ENCODE assay signal across 8 cellular contexts in genomic region chr12:98594050-98594853, GRCh38. TPM values are rescaled to one million over a fixed set of nuclear protein-coding genes. Genes with fewer than 3 reads are reported as not detected.
A peak's percentile ranks its signal among the peaks of the same experiment; 100 is the strongest.
DNase-seq lines count a peak whose midpoint lies in the region; ATAC-seq, FAIRE-seq and TF ChIP-seq lines count a peak whose summit lies in the region.

No MANE protein-coding gene starts in this region.

- peak; percentile 34 for DNase-seq in stimulated activated CD4-positive, alpha-beta T cell treated with anti-CD3 and anti-CD28 coated beads, Interleukin-15, amount 100 ng/mL, for 24 hours
- DNase-seq in stimulated activated CD4-positive, alpha-beta T cell treated with anti-CD3 and anti-CD28 coated beads, Interleukin-4, amount 100 ng/mL, for 1 hour, result no peak
- DNase-seq in activated T-helper 2 cell treated with anti-CD3 and anti-CD28 coated beads, Interferon-gamma antibody, Interleukin-2, Interleukin-4, amounts not matched to agents 10 μg/mL and 5 μg/mL and 100 μg/mL, durations not matched to agents 14 hours and 24 hours and 36 hours (ENCODE audit: low spot score), result no peak
- DNase-seq in Right ventricle myocardium superior (peak; percentile 70), pons (ENCODE audit: low spot score) (peak; percentile 20), D721Med (ENCODE audit: insufficient read length, low spot score) (no peak)

- no peaks in the 10 kb centered on the region for H3K9me3 ChIP-seq in KOPT-K1 (ENCODE audit: insufficient read depth, low read length, poor library complexity, severe bottlenecking)

- peaks cover 55% of the 10 kb centered on the region for H3K36me3 Mint-ChIP-seq in activated T-helper 2 cell treated with anti-CD3 and anti-CD28 coated beads, Interferon-gamma antibody, Interleukin-2, Interleukin-4, amounts not matched to agents 10 μg/mL and 5 μg/mL and 100 μg/mL, durations not matched to agents 14 hours and 24 hours and 36 hours (ENCODE audit: low read depth)

- ATAC-seq in Right ventricle myocardium superior (ENCODE audit: poor library complexity), result peak; percentile 64
- no peak for ATAC-seq in HG02763 (IDR thresholded peaks at IDR 0.05; ENCODE audit: unreplicated experiment)

- H3K4me1 Mint-ChIP-seq in activated T-helper 2 cell treated with anti-CD3 and anti-CD28 coated beads, Interferon-gamma antibody, Interleukin-2, Interleukin-4, amounts not matched to agents 10 μg/mL and 5 μg/mL and 100 μg/mL, durations not matched to agents 14 hours and 24 hours and 36 hours (ENCODE audit: low read depth), result peaks cover 23% of the 10 kb centered on the region

- intact Hi-C loops in activated T-helper 2 cell treated with anti-CD3 and anti-CD28 coated beads, Interferon-gamma antibody, Interleukin-2, Interleukin-4, amounts not matched to agents 10 μg/mL and 5 μg/mL and 100 μg/mL, durations not matched to agents 14 hours and 24 hours and 36 hours (cut with micrococcal nuclease), result loop anchor here (5.0 kb wide), 2 partner anchors 148 to 1608 kb away; partner anchors contain the start of gene ACTR6
- intact Hi-C loops in Right ventricle myocardium superior (cut with DNase I), result loop anchor here (10.0 kb wide), 1 partner anchor 51 kb away; the partner anchor contains the start of genes APAF1 and IKBIP

- no peak for FAIRE-seq in D721Med (lab: Jason Lieb, UNC)

- H3K4me3 Mint-ChIP-seq in activated T-helper 2 cell treated with anti-CD3 and anti-CD28 coated beads, Interferon-gamma antibody, Interleukin-2, Interleukin-4, amounts not matched to agents 10 μg/mL and 5 μg/mL and 100 μg/mL, durations not matched to agents 14 hours and 24 hours and 36 hours (ENCODE audit: low read depth), result peak overlapping the region; percentile 91

- H3K36me3 ChIP-seq in KOPT-K1 (ENCODE audit: insufficient read depth, low read length), result peaks cover 48% of the 10 kb centered on the region

- H3K27me3 Mint-ChIP-seq in activated T-helper 2 cell treated with anti-CD3 and anti-CD28 coated beads, Interferon-gamma antibody, Interleukin-2, Interleukin-4, amounts not matched to agents 10 μg/mL and 5 μg/mL and 100 μg/mL, durations not matched to agents 14 hours and 24 hours and 36 hours (ENCODE audit: low read depth), result no peaks in the 10 kb centered on the region

- H3K27ac ChIP-seq in KOPT-K1 (ENCODE audit: low read depth, low read length, poor library complexity, severe bottlenecking), result peak overlapping the region; percentile 91

- H3K27ac Mint-ChIP-seq in activated T-helper 2 cell treated with anti-CD3 and anti-CD28 coated beads, Interferon-gamma antibody, Interleukin-2, Interleukin-4, amounts not matched to agents 10 μg/mL and 5 μg/mL and 100 μg/mL, durations not matched to agents 14 hours and 24 hours and 36 hours, result peak overlapping the region; percentile 93

- TF ChIP-seq CTCF in D721Med (IDR thresholded peaks at IDR 0.05; ENCODE audit: insufficient read depth, missing control alignments), result no peak

- H3K9me3 Mint-ChIP-seq in activated T-helper 2 cell treated with anti-CD3 and anti-CD28 coated beads, Interferon-gamma antibody, Interleukin-2, Interleukin-4, amounts not matched to agents 10 μg/mL and 5 μg/mL and 100 μg/mL, durations not matched to agents 14 hours and 24 hours and 36 hours, result no peaks in the 10 kb centered on the region

RNA-seq across cellular contexts. Expression of gene SLC25A3, which starts 0.8 kb away (rescaled TPM):
- total RNA-seq in activated T-helper 2 cell treated with anti-CD3 and anti-CD28 coated beads, Interferon-gamma antibody, Interleukin-2, Interleukin-4, amounts not matched to agents 10 μg/mL and 5 μg/mL and 100 μg/mL, durations not matched to agents 14 hours and 24 hours and 36 hours, result 619 and 622 TPM in 2 replicates
- 1,808 TPM for total RNA-seq in Right ventricle myocardium superior

RNA-seq across cellular contexts. Expression of gene IKBIP, which starts 50.3 kb away (rescaled TPM):
- total RNA-seq in activated T-helper 2 cell treated with anti-CD3 and anti-CD28 coated beads, Interferon-gamma antibody, Interleukin-2, Interleukin-4, amounts not matched to agents 10 μg/mL and 5 μg/mL and 100 μg/mL, durations not matched to agents 14 hours and 24 hours and 36 hours, result 39.9 and 41.1 TPM in 2 replicates
- total RNA-seq in Right ventricle myocardium superior, result 3.3 TPM

RNA-seq across cellular contexts. Expression of gene APAF1, which starts 50.8 kb away (rescaled TPM):
- total RNA-seq in activated T-helper 2 cell treated with anti-CD3 and anti-CD28 coated beads, Interferon-gamma antibody, Interleukin-2, Interleukin-4, amounts not matched to agents 10 μg/mL and 5 μg/mL and 100 μg/mL, durations not matched to agents 14 hours and 24 hours and 36 hours, result 28.3 and 31.2 TPM in 2 replicates
- total RNA-seq in Right ventricle myocardium superior, result 4.1 TPM

Comparison
In these comparisons a context has a peak if more than half of its experiments do, and no peak if none do; other contexts are left out.
1. DNase-seq: peak in stimulated activated CD4-positive, alpha-beta T cell treated with anti-CD3 and anti-CD28 coated beads, Interleukin-15, amount 100 ng/mL, for 24 hours (single experiment), Right ventricle myocardium superior (single experiment) and pons (single experiment); none in stimulated activated CD4-positive, alpha-beta T cell treated with anti-CD3 and anti-CD28 coated beads, Interleukin-4, amount 100 ng/mL, for 1 hour (single experiment), activated T-helper 2 cell treated with anti-CD3 and anti-CD28 coated beads, Interferon-gamma antibody, Interleukin-2, Interleukin-4, amounts not matched to agents 10 μg/mL and 5 μg/mL and 100 μg/mL, durations not matched to agents 14 hours and 24 hours and 36 hours (single experiment) and D721Med (single experiment).